ENCODE assay signal across 10 cellular contexts in genomic region chr11:12134239-12134590, GRCh38. TPM values are rescaled to one million over a fixed set of nuclear protein-coding genes. Genes with fewer than 3 reads are reported as not detected.
DNase-seq lines count a peak whose midpoint lies in the region; ATAC-seq and TF ChIP-seq lines count a peak whose summit lies in the region.
"Had no signal": no experiment of that assay in that cellular context is flagged by ENCODE, and none has a peak within 500 bp of the region (broad histone marks: within the 10 kb centered on the region; RNA-seq: fewer than 3 reads in every experiment).

No MANE protein-coding gene starts in this region.

- no peaks in the 10 kb centered on the region for H3K27me3 Mint-ChIP-seq in activated naive CD8-positive, alpha-beta T cell
- no peaks in the 10 kb centered on the region for H3K27me3 Mint-ChIP-seq in activated naive CD8-positive, alpha-beta T cell treated with anti-CD3 and anti-CD28 coated beads, Interleukin-2, amount 50 U/mL, for 24 hours

- ATAC-seq in activated naive CD8-positive, alpha-beta T cell treated with anti-CD3 and anti-CD28 coated beads, Interleukin-2, amount 50 U/mL, for 24 hours = no peak
- ATAC-seq in RWPE2 (ENCODE audit: low read depth) (no peak), upper lobe of right lung (peak; percentile 61), GM21786 (IDR thresholded peaks at IDR 0.05; ENCODE audit: unreplicated experiment) (no peak)

- peaks cover under 1% of the 10 kb centered on the region for H3K4me1 ChIP-seq in RWPE2 (ENCODE audit: insufficient read depth, poor library complexity, severe bottlenecking)
- peaks cover 57% of the 10 kb centered on the region for H3K4me1 ChIP-seq in upper lobe of right lung

- H3K27ac ChIP-seq in RWPE2 (ENCODE audit: poor library complexity, severe bottlenecking) = peak overlapping the region; percentile 34
- no peak overlapping the region for H3K27ac ChIP-seq in upper lobe of right lung
- no peak overlapping the region for H3K27ac ChIP-seq in caudate nucleus (ENCODE audit: low read depth, low read length)
- H3K27ac ChIP-seq: brain microvascular endothelial cell had no signal

- H3K36me3 Mint-ChIP-seq in activated naive CD8-positive, alpha-beta T cell = peaks cover 2% of the 10 kb centered on the region
- H3K36me3 Mint-ChIP-seq in activated naive CD8-positive, alpha-beta T cell treated with anti-CD3 and anti-CD28 coated beads, Interleukin-2, amount 50 U/mL, for 24 hours (ENCODE audit: low read depth) = peaks cover 8% of the 10 kb centered on the region

- intact Hi-C loops in cardiac septum (cut with DNase I) = no loop called here
- intact Hi-C loops in upper lobe of right lung (cut with DNase I) = no loop called here

- H3K9me3 ChIP-seq in RWPE2 (ENCODE audit: severe bottlenecking) = no peaks in the 10 kb centered on the region
- H3K9me3 ChIP-seq in upper lobe of right lung = no peaks in the 10 kb centered on the region

- H3K27ac Mint-ChIP-seq in activated naive CD8-positive, alpha-beta T cell = peak overlapping the region; percentile 54
- no peak overlapping the region for H3K27ac Mint-ChIP-seq in activated naive CD8-positive, alpha-beta T cell treated with anti-CD3 and anti-CD28 coated beads, Interleukin-2, amount 50 U/mL, for 24 hours

- TF ChIP-seq CTCF in RWPE2 (IDR thresholded peaks at IDR 0.05; ENCODE audit: poor library complexity, severe bottlenecking) = no peak
- no peak for TF ChIP-seq CTCF in upper lobe of right lung (IDR thresholded peaks at IDR 0.05)

- H3K27me3 ChIP-seq in RWPE2 (ENCODE audit: insufficient read depth, poor library complexity, severe bottlenecking) (no peaks in the 10 kb centered on the region), upper lobe of right lung (no peaks in the 10 kb centered on the region)
- H3K27me3 ChIP-seq: brain microvascular endothelial cell had no signal

- DNase-seq in activated naive CD8-positive, alpha-beta T cell treated with anti-CD3 and anti-CD28 coated beads, Interleukin-2, amount 50 U/mL, for 24 hours = no peak
- DNase-seq in RWPE2 (ENCODE audit: low spot score) (no peak), cardiac septum (ENCODE audit: low spot score) (peak; percentile 84), upper lobe of right lung (peak; percentile 74), caudate nucleus (lab: John Stamatoyannopoulos, UW) (no peak), NCI-H2196 treated with DMSO at 0.1 percent for 48 hours (lab: John Stamatoyannopoulos, UW; ENCODE audit: unreplicated experiment) (no peak)
- DNase-seq: brain microvascular endothelial cell, NCI-H446 treated with DMSO at 0.1 percent for 48 hours had no signal

- peaks cover 18% of the 10 kb centered on the region for H3K4me1 Mint-ChIP-seq in activated naive CD8-positive, alpha-beta T cell (ENCODE audit: low read depth)
- H3K4me1 Mint-ChIP-seq in activated naive CD8-positive, alpha-beta T cell treated with anti-CD3 and anti-CD28 coated beads, Interleukin-2, amount 50 U/mL, for 24 hours = peaks cover 41% of the 10 kb centered on the region

- no peak overlapping the region for H3K4me3 ChIP-seq in RWPE2 (ENCODE audit: severe bottlenecking)
- H3K4me3 ChIP-seq in upper lobe of right lung = no peak overlapping the region

- H3K4me3 Mint-ChIP-seq in activated naive CD8-positive, alpha-beta T cell = peak overlapping the region; percentile 4
- H3K4me3 Mint-ChIP-seq in activated naive CD8-positive, alpha-beta T cell treated with anti-CD3 and anti-CD28 coated beads, Interleukin-2, amount 50 U/mL, for 24 hours = no peak overlapping the region

- no peaks in the 10 kb centered on the region for H3K9me3 Mint-ChIP-seq in activated naive CD8-positive, alpha-beta T cell (ENCODE audit: low read depth)
- no peaks in the 10 kb centered on the region for H3K9me3 Mint-ChIP-seq in activated naive CD8-positive, alpha-beta T cell treated with anti-CD3 and anti-CD28 coated beads, Interleukin-2, amount 50 U/mL, for 24 hours

- H3K36me3 ChIP-seq in RWPE2 (ENCODE audit: low read depth) (peaks cover 94% of the 10 kb centered on the region), upper lobe of right lung (no peaks in the 10 kb centered on the region)

RNA-seq across cellular contexts. Expression of gene MICAL2, which starts 23.8 kb away (rescaled TPM):
- total RNA-seq in cardiac septum = 98.7 TPM
- total RNA-seq in upper lobe of right lung = 197 TPM

Comparison
In these comparisons a context has a peak if more than half of its experiments do, and no peak if none do; other contexts are left out.
1. DNase-seq: peak in cardiac septum (single experiment) and upper lobe of right lung (single experiment); none in activated naive CD8-positive, alpha-beta T cell treated with anti-CD3 and anti-CD28 coated beads, Interleukin-2, amount 50 U/mL, for 24 hours (single experiment), RWPE2 (single experiment), caudate nucleus (0 of 61) and NCI-H2196 treated with DMSO at 0.1 percent for 48 hours (single experiment).